In genomic region chr10:28604567-28605536, GRCh38 we compare ENCODE assay signal across 31 cellular contexts.
A peak's percentile ranks its signal among the peaks of the same experiment; 100 is the strongest.
DNase-seq lines count a peak whose midpoint lies in the region; ATAC-seq and TF ChIP-seq lines count a peak whose summit lies in the region.
"Had no signal": no experiment of that assay in that cellular context is flagged by ENCODE, and none has a peak within 500 bp of the region (broad histone marks: within the 10 kb centered on the region; RNA-seq: fewer than 3 reads in every experiment).

No MANE protein-coding gene starts in this region.

- H3K4me3 ChIP-seq in CD8-positive, alpha-beta T cell (ENCODE audit: low read depth, low read length) = no peak overlapping the region
- H3K4me3 ChIP-seq in left ventricle myocardium inferior = no peak overlapping the region
- H3K4me3 ChIP-seq in PC-3 (ENCODE audit: low read length) = no peak overlapping the region
- H3K4me3 ChIP-seq: BLaER1 treated with 17β-estradiol and CSF1 and Interleukin-3, amounts not matched to agents 10 nM and 100 nM; gastroesophageal sphincter; hepatocyte; Peyer's patch; SJCRH30; skin epidermis; testis had no signal

- no peaks in the 10 kb centered on the region for H4K20me1 ChIP-seq in PC-3 (ENCODE audit: low read length)

- H3K9me2 ChIP-seq in PC-3 (replicated peaks; ENCODE audit: low read length) = no peaks in the 10 kb centered on the region

- POLR2A ChIA-PET in CD8-positive, alpha-beta T cell (lab: Charles Lee) = no interaction called here
- POLR2A ChIA-PET in PC-3 (lab: Charles Lee; ENCODE audit: unreplicated experiment) = interaction anchor here (0.7 kb wide), 1 partner anchor 293 kb away, joined by 5 read pairs; no protein-coding TSS in a partner anchor

- no peak for ATAC-seq in CD8-positive, alpha-beta T cell
- no peak for ATAC-seq in PC-3
- ATAC-seq: activated CD8-positive, alpha-beta T cell treated with anti-CD3 and anti-CD28 coated beads, Interleukin-2, amount 10 ng/mL, durations not matched to agents 7 days and 5 days; gastroesophageal sphincter had no signal

- no peaks in the 10 kb centered on the region for H3K27me3 Mint-ChIP-seq in CD8-positive, alpha-beta T cell (ENCODE audit: low read depth)
- H3K27me3 Mint-ChIP-seq in IgD-negative memory B cell (no peaks in the 10 kb centered on the region), progenitor cell of endocrine pancreas (no peaks in the 10 kb centered on the region)
- no peaks in the 10 kb centered on the region for H3K27me3 Mint-ChIP-seq in activated naive CD4-positive, alpha-beta T cell treated with anti-CD3 and anti-CD28 coated beads, Interleukin-2, amount 10 ng/mL, durations not matched to agents 7 days and 5 days
- H3K27me3 Mint-ChIP-seq: stimulated activated naive CD8-positive, alpha-beta T cell treated with anti-CD3 and anti-CD28 coated beads, Interleukin-15, Interleukin-2, amounts not matched to agents 100 ng/mL and 50 ng/mL, for 24 hours had no signal

- intact Hi-C loops in CD8-positive, alpha-beta T cell (cut with DNase I, micrococcal nuclease) = loop anchor here in 1 of 2 experiments (5.0 kb wide), 1 partner anchor 173 kb away; no protein-coding TSS in a partner anchor
- intact Hi-C loops in left ventricle myocardium inferior (cut with micrococcal nuclease) = no loop called here
- intact Hi-C loops in posterior vena cava (cut with DNase I) = loop anchor here in 1 of 2 donors (5.0 kb wide), 1 partner anchor 1962 kb away; no protein-coding TSS in a partner anchor
- intact Hi-C loops in PC-3 (cut with micrococcal nuclease) = no loop called here

- TF ChIP-seq CTCF in CD8-positive, alpha-beta T cell (IDR thresholded peaks at IDR 0.05) = no peak
- no peak for TF ChIP-seq CTCF in left ventricle myocardium inferior (IDR thresholded peaks at IDR 0.05; ENCODE audit: borderline replicate concordance)
- TF ChIP-seq CTCF in progenitor cell of endocrine pancreas (IDR thresholded peaks at IDR 0.05; ENCODE audit: unreplicated experiment) = no peak
- TF ChIP-seq CTCF in PC-3 (conservative IDR thresholded peaks at IDR 0.05; ENCODE audit: low read depth, low read length) = no peak

- no peak for DNase-seq in CD8-positive, alpha-beta T cell
- no peak for DNase-seq in left ventricle myocardium inferior
- no peak for DNase-seq in progenitor cell of endocrine pancreas (ENCODE audit: low spot score, unreplicated experiment)
- no peak for DNase-seq in activated naive CD4-positive, alpha-beta T cell treated with anti-CD3 and anti-CD28 coated beads, Interleukin-2, amount 10 ng/mL, durations not matched to agents 7 days and 5 days
- DNase-seq in posterior vena cava (ENCODE audit: low spot score) = no peak
- DNase-seq in GDM1 (lab: John Stamatoyannopoulos, UW) = no peak
- no peak for DNase-seq in PC-3
- DNase-seq: activated CD4-positive, alpha-beta T cell treated with anti-CD3 and anti-CD28 coated beads for 4 hours; activated CD8-positive, alpha-beta T cell treated with anti-CD3 and anti-CD28 coated beads, Interleukin-2, amount 10 ng/mL, durations not matched to agents 7 days and 5 days; activated effector memory CD4-positive, alpha-beta T cell treated with anti-CD3 and anti-CD28 coated beads, Interleukin-2, amount 50 U/mL, for 16 hours; activated T-cell treated with anti-CD3 and anti-CD28 coated beads for 4 hours; Calu3; dermis blood vessel endothelial cell; DND-41; mesenchymal stem cell; NCI-H1092; NCI-H1694; NCI-H446; NCI-H774; nucleus accumbens; Peyer's patch; SJCRH30; stimulated activated CD4-positive, alpha-beta T cell treated with anti-CD3 and anti-CD28 coated beads, Interleukin-1b, Interleukin-23, amount 100 ng/mL, for 48 hours; T-helper 9 cell; testis had no signal

- peaks cover 52% of the 10 kb centered on the region for H3K4me1 Mint-ChIP-seq in CD8-positive, alpha-beta T cell (ENCODE audit: low read depth)
- H3K4me1 Mint-ChIP-seq in IgD-negative memory B cell (peaks cover 12 to 22% (median 20%) of the 10 kb centered on the region in 3 donors), progenitor cell of endocrine pancreas (ENCODE audit: low read depth) (peaks cover 4% of the 10 kb centered on the region)
- H3K4me1 Mint-ChIP-seq in activated naive CD4-positive, alpha-beta T cell treated with anti-CD3 and anti-CD28 coated beads, Interleukin-2, amount 10 ng/mL, durations not matched to agents 7 days and 5 days = peaks cover 20% of the 10 kb centered on the region

- H3K9ac ChIP-seq in PC-3 (ENCODE audit: low read length) = no peak overlapping the region
- H3K9ac ChIP-seq: BLaER1 treated with 17β-estradiol and CSF1 and Interleukin-3, amounts not matched to agents 10 nM and 100 nM had no signal

- H3F3A ChIP-seq in PC-3 (ENCODE audit: low read length, unreplicated experiment) = no peaks in the 10 kb centered on the region

- H3K27ac Mint-ChIP-seq in CD8-positive, alpha-beta T cell = peak overlapping the region; percentile 20
- H3K27ac Mint-ChIP-seq in IgD-negative memory B cell (peak overlapping the region in 2 of 3 donors; percentile 57 to 80), progenitor cell of endocrine pancreas (peak overlapping the region; percentile 43)
- no peak overlapping the region for H3K27ac Mint-ChIP-seq in activated naive CD4-positive, alpha-beta T cell treated with anti-CD3 and anti-CD28 coated beads, Interleukin-2, amount 10 ng/mL, durations not matched to agents 7 days and 5 days
- H3K27ac Mint-ChIP-seq: stimulated activated naive CD8-positive, alpha-beta T cell treated with anti-CD3 and anti-CD28 coated beads, Interleukin-15, Interleukin-2, amounts not matched to agents 100 ng/mL and 50 ng/mL, for 24 hours had no signal

- H3K79me2 ChIP-seq in PC-3 (ENCODE audit: low read length) = peaks cover 54% of the 10 kb centered on the region

- no peak overlapping the region for H3K4me3 Mint-ChIP-seq in CD8-positive, alpha-beta T cell
- H3K4me3 Mint-ChIP-seq in IgD-negative memory B cell = no peak overlapping the region
- no peak overlapping the region for H3K4me3 Mint-ChIP-seq in progenitor cell of endocrine pancreas (ENCODE audit: low read depth)
- no peak overlapping the region for H3K4me3 Mint-ChIP-seq in activated naive CD4-positive, alpha-beta T cell treated with anti-CD3 and anti-CD28 coated beads, Interleukin-2, amount 10 ng/mL, durations not matched to agents 7 days and 5 days
- H3K4me3 Mint-ChIP-seq: activated CD8-positive, alpha-beta T cell treated with anti-CD3 and anti-CD28 coated beads, Interleukin-2, amount 10 ng/mL, durations not matched to agents 7 days and 5 days; stimulated activated naive CD8-positive, alpha-beta T cell treated with anti-CD3 and anti-CD28 coated beads, Interleukin-15, Interleukin-2, amounts not matched to agents 100 ng/mL and 50 ng/mL, for 24 hours had no signal

- H3K27me3 ChIP-seq in CD8-positive, alpha-beta T cell (ENCODE audit: insufficient read depth, low read length) = no peaks in the 10 kb centered on the region
- H3K27me3 ChIP-seq in left ventricle myocardium inferior (ENCODE audit: low read depth) (no peaks in the 10 kb centered on the region), PC-3 (ENCODE audit: low read length) (no peaks in the 10 kb centered on the region)
- H3K27me3 ChIP-seq: BLaER1 treated with 17β-estradiol and CSF1 and Interleukin-3, amounts not matched to agents 10 nM and 100 nM; gastroesophageal sphincter; hepatocyte; Peyer's patch; SJCRH30; testis had no signal

- H2AFZ ChIP-seq in PC-3 (ENCODE audit: low read length) = no peak overlapping the region
- H2AFZ ChIP-seq: hepatocyte had no signal

- peaks cover 16% of the 10 kb centered on the region for H3K36me3 ChIP-seq in CD8-positive, alpha-beta T cell (ENCODE audit: insufficient read depth, low read length)
- peaks cover 21% of the 10 kb centered on the region for H3K36me3 ChIP-seq in left ventricle myocardium inferior
- H3K36me3 ChIP-seq in PC-3 (ENCODE audit: low read depth, low read length) = peaks cover 10% of the 10 kb centered on the region; the same call in 1 of the 2 replicates

- H3K9me3 ChIP-seq in CD8-positive, alpha-beta T cell (ENCODE audit: low read length) = no peaks in the 10 kb centered on the region
- H3K9me3 ChIP-seq in left ventricle myocardium inferior (replicated peaks) = no peaks in the 10 kb centered on the region
- H3K9me3 ChIP-seq in PC-3 (ENCODE audit: low read length) = no peaks in the 10 kb centered on the region
- H3K9me3 ChIP-seq: BLaER1 treated with 17β-estradiol and CSF1 and Interleukin-3, amounts not matched to agents 10 nM and 100 nM; gastroesophageal sphincter; Peyer's patch; SJCRH30; testis had no signal

- H3K27ac ChIP-seq in CD8-positive, alpha-beta T cell (ENCODE audit: low read depth, low read length) = no peak overlapping the region
- peak overlapping the region; percentile 39 for H3K27ac ChIP-seq in left ventricle myocardium inferior (replicated peaks)
- H3K27ac ChIP-seq in PC-3 (ENCODE audit: low read length) = no peak overlapping the region
- H3K27ac ChIP-seq: BLaER1 treated with 17β-estradiol and CSF1 and Interleukin-3, amounts not matched to agents 10 nM and 100 nM; gastroesophageal sphincter; hepatocyte; Peyer's patch; SJCRH30; skin epidermis had no signal

- peaks cover 33% of the 10 kb centered on the region for H3K4me1 ChIP-seq in CD8-positive, alpha-beta T cell (ENCODE audit: insufficient read depth, low read length)
- H3K4me1 ChIP-seq in left ventricle myocardium inferior = peaks cover 59% of the 10 kb centered on the region
- no peaks in the 10 kb centered on the region for H3K4me1 ChIP-seq in PC-3 (ENCODE audit: insufficient read depth, low read length)
- H3K4me1 ChIP-seq: SJCRH30 had no signal

- H3K36me3 Mint-ChIP-seq in CD8-positive, alpha-beta T cell = peaks cover 64% of the 10 kb centered on the region
- peaks cover 4% of the 10 kb centered on the region for H3K36me3 Mint-ChIP-seq in IgD-negative memory B cell
- H3K36me3 Mint-ChIP-seq in progenitor cell of endocrine pancreas (ENCODE audit: insufficient read depth) = peaks cover 9% of the 10 kb centered on the region
- peaks cover 32% of the 10 kb centered on the region for H3K36me3 Mint-ChIP-seq in activated naive CD4-positive, alpha-beta T cell treated with anti-CD3 and anti-CD28 coated beads, Interleukin-2, amount 10 ng/mL, durations not matched to agents 7 days and 5 days

- no peaks in the 10 kb centered on the region for H3K9me3 Mint-ChIP-seq in CD8-positive, alpha-beta T cell
- no peaks in the 10 kb centered on the region for H3K9me3 Mint-ChIP-seq in IgD-negative memory B cell
- no peaks in the 10 kb centered on the region for H3K9me3 Mint-ChIP-seq in progenitor cell of endocrine pancreas (ENCODE audit: low read depth)
- no peaks in the 10 kb centered on the region for H3K9me3 Mint-ChIP-seq in activated naive CD4-positive, alpha-beta T cell treated with anti-CD3 and anti-CD28 coated beads, Interleukin-2, amount 10 ng/mL, durations not matched to agents 7 days and 5 days
- H3K9me3 Mint-ChIP-seq: stimulated activated naive CD8-positive, alpha-beta T cell treated with anti-CD3 and anti-CD28 coated beads, Interleukin-15, Interleukin-2, amounts not matched to agents 100 ng/mL and 50 ng/mL, for 24 hours had no signal

- CTCF ChIA-PET in CD8-positive, alpha-beta T cell (lab: Charles Lee) = no interaction called here
- CTCF ChIA-PET in activated naive CD4-positive, alpha-beta T cell treated with anti-CD3 and anti-CD28 coated beads, Interleukin-2, amount 10 ng/mL, durations not matched to agents 7 days and 5 days (lab: Charles Lee) = no interaction called here
- CTCF ChIA-PET in PC-3 (lab: Charles Lee) = no interaction called here

- no TSS peak for BruUV-seq in PC-3 (replicated peaks; lab: Mats Ljungman, UMichigan)

- no peak overlapping the region for H3K4me2 ChIP-seq in PC-3 (ENCODE audit: low read length)
- H3K4me2 ChIP-seq: BLaER1 treated with 17β-estradiol and CSF1 and Interleukin-3, amounts not matched to agents 10 nM and 100 nM; hepatocyte had no signal
